In the genomic region with DNA sequence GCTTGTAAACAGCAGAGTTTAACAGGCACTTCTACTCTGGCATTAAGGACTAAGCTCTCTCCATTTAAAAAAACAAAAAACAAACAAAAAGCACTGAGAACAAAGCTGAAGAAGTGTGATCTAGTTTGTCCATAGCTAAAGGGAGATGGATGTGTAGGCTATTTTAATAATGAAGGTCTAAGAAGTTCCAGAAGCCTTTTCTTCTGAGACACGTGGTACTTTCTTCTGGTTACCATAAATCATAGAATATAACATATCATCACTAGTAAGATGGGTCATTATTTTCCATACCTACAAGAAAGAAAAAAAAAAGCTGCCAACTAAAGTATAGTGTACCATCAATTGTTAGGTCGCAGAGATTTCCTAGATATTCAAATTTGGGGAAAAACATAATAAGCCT, we compare ENCODE assay signal across 8 cellular contexts. TPM values are rescaled to one million over a fixed set of nuclear protein-coding genes. Genes with fewer than 3 reads are reported as not detected.
DNase-seq lines count a peak whose midpoint lies in the region; ATAC-seq and TF ChIP-seq lines count a peak whose summit lies in the region.

No MANE protein-coding gene starts in this region.

- H3K27me3 ChIP-seq in Panc1 (ENCODE audit: control insufficient read depth, insufficient read depth, low read length): no peaks in the 10 kb centered on the region
- H3K27me3 ChIP-seq in esophagus squamous epithelium: no peaks in the 10 kb centered on the region
- no peaks in the 10 kb centered on the region for H3K27me3 ChIP-seq in suprapubic skin
- no peaks in the 10 kb centered on the region for H3K27me3 ChIP-seq in colonic mucosa

- peak overlapping the region; percentile 70 for H3K27ac Mint-ChIP-seq in activated naive CD4-positive, alpha-beta T cell treated with anti-CD3 and anti-CD28 coated beads, Interleukin-2, amount 50 U/mL, for 24 hours

- no TSS peak for BruUV-seq in Panc1 (replicated peaks; lab: Mats Ljungman, UMichigan)

- in situ Hi-C loops in Panc1 (cut with HindIII; ENCODE audit: low pct_unique_long_range_greater_than_20kb, low sequenced_read_pairs): no loop called here

- WGBS in esophagus squamous epithelium, 2 donors: 18% methylated on average over 2 of the region's 2 CpGs
- 17% methylated on average over 2 of the region's 2 CpGs for WGBS in suprapubic skin

- ATAC-seq in Panc1 (no peak), HG02610 (IDR thresholded peaks at IDR 0.05; ENCODE audit: unreplicated experiment) (no peak), GM18520 (IDR thresholded peaks at IDR 0.05; ENCODE audit: unreplicated experiment) (no peak)

- H3K4me3 Mint-ChIP-seq in activated naive CD4-positive, alpha-beta T cell treated with anti-CD3 and anti-CD28 coated beads, Interleukin-2, amount 50 U/mL, for 24 hours: peak overlapping the region; percentile 49

- no peak for TF ChIP-seq EP300 in suprapubic skin (IDR thresholded peaks at IDR 0.05)

- TF ChIP-seq POLR2A in esophagus squamous epithelium (IDR thresholded peaks at IDR 0.05): no peak
- no peak for TF ChIP-seq POLR2A in suprapubic skin (IDR thresholded peaks at IDR 0.05)

- no peaks in the 10 kb centered on the region for H3K27me3 Mint-ChIP-seq in activated naive CD4-positive, alpha-beta T cell treated with anti-CD3 and anti-CD28 coated beads, Interleukin-2, amount 50 U/mL, for 24 hours

- no peaks in the 10 kb centered on the region for H3K9me3 ChIP-seq in Panc1 (ENCODE audit: control insufficient read depth, insufficient read depth, low read depth, low read length)
- no peaks in the 10 kb centered on the region for H3K9me3 ChIP-seq in esophagus squamous epithelium
- no peaks in the 10 kb centered on the region for H3K9me3 ChIP-seq in suprapubic skin
- no peaks in the 10 kb centered on the region for H3K9me3 ChIP-seq in colonic mucosa

- no peaks in the 10 kb centered on the region for H3K36me3 Mint-ChIP-seq in activated naive CD4-positive, alpha-beta T cell treated with anti-CD3 and anti-CD28 coated beads, Interleukin-2, amount 50 U/mL, for 24 hours

- peaks cover 28% of the 10 kb centered on the region for H3K4me1 Mint-ChIP-seq in activated naive CD4-positive, alpha-beta T cell treated with anti-CD3 and anti-CD28 coated beads, Interleukin-2, amount 50 U/mL, for 24 hours

- intact Hi-C loops in Panc1 (cut with micrococcal nuclease; ENCODE audit: unreplicated experiment) (no loop called here), esophagus squamous epithelium (cut with DNase I) (no loop called here), colonic mucosa (cut with DNase I) (no loop called here)

- H3K4me3 ChIP-seq in Panc1 (ENCODE audit: low read depth in 2 of 2, low read length in 2 of 2) (peak overlapping the region; percentile 77 to 83; a peak in 3 of 4 replicates), esophagus squamous epithelium (peak overlapping the region in 3 of 4 donors; percentile 61 to 70 (median 61)), suprapubic skin (peak overlapping the region; percentile 61), colonic mucosa (no peak overlapping the region)

- CTCF ChIA-PET in Panc1 (lab: Charles Lee): no interaction called here

- H3K36me3 ChIP-seq in Panc1 (ENCODE audit: control insufficient read depth, insufficient read depth, low read length) (no peaks in the 10 kb centered on the region; the same call in 1 of the 2 replicates), esophagus squamous epithelium (no peaks in the 10 kb centered on the region), suprapubic skin (no peaks in the 10 kb centered on the region), colonic mucosa (no peaks in the 10 kb centered on the region)

- H3K9ac ChIP-seq in colonic mucosa (ENCODE audit: low read depth in 2 of 2, low read length in 2 of 2): no peak overlapping the region

- H3K4me1 ChIP-seq in Panc1 (ENCODE audit: control insufficient read depth, insufficient read depth, low read length) (peaks cover 9% of the 10 kb centered on the region; the same call in 1 of the 2 replicates), esophagus squamous epithelium (peaks cover 0 to 26% (median 3%) of the 10 kb centered on the region in 3 donors), suprapubic skin (peaks cover 7% of the 10 kb centered on the region), colonic mucosa (no peaks in the 10 kb centered on the region)

- H3K9me3 Mint-ChIP-seq in activated naive CD4-positive, alpha-beta T cell treated with anti-CD3 and anti-CD28 coated beads, Interleukin-2, amount 50 U/mL, for 24 hours: no peaks in the 10 kb centered on the region

- no peak for TF ChIP-seq CTCF in Panc1 (IDR thresholded peaks at IDR 0.05)
- TF ChIP-seq CTCF in esophagus squamous epithelium (IDR thresholded peaks at IDR 0.05): no peak
- TF ChIP-seq CTCF in suprapubic skin (IDR thresholded peaks at IDR 0.05): no peak
- TF ChIP-seq CTCF in colonic mucosa (IDR thresholded peaks at IDR 0.05): no peak

- DNase-seq in activated naive CD4-positive, alpha-beta T cell treated with Interleukin-2 at 50 U/mL for 16 hours: no peak
- DNase-seq in Panc1 (ENCODE audit: low read depth, low spot score) (no peak), esophagus squamous epithelium (lab: John Stamatoyannopoulos, UW) (no peak), suprapubic skin (ENCODE audit: low spot score in 2 of 2) (no peak), colonic mucosa (no peak)

- POLR2A ChIA-PET in Panc1 (lab: Charles Lee): no interaction called here

- H3K27ac ChIP-seq in Panc1 (ENCODE audit: low read length): no peak overlapping the region
- peak overlapping the region in 1 of 4 donors; percentile 85 for H3K27ac ChIP-seq in esophagus squamous epithelium
- H3K27ac ChIP-seq in suprapubic skin: no peak overlapping the region
- no peak overlapping the region for H3K27ac ChIP-seq in colonic mucosa

RNA-seq across cellular contexts. Expression of gene NBDY, which starts 0.7 kb away (rescaled TPM):
- total RNA-seq in Panc1 (2021; ENCODE audit: unreplicated experiment) (52.0 TPM), esophagus squamous epithelium (10 to 100 TPM in 2 of 4 donors, 1 to 10 TPM in 2; 8.3 to 17.7 (median 10.8) TPM), suprapubic skin (10 to 100 TPM; 15.6 to 47.2 (median 20.4) TPM), colonic mucosa (10 to 100 TPM; 17.6 to 23.3 TPM)
- 69.4 TPM for polyA plus RNA-seq in Panc1 (2012; ENCODE audit: insufficient read length)
